1 cellular context compared by ENCODE assay signal in the genomic region with DNA sequence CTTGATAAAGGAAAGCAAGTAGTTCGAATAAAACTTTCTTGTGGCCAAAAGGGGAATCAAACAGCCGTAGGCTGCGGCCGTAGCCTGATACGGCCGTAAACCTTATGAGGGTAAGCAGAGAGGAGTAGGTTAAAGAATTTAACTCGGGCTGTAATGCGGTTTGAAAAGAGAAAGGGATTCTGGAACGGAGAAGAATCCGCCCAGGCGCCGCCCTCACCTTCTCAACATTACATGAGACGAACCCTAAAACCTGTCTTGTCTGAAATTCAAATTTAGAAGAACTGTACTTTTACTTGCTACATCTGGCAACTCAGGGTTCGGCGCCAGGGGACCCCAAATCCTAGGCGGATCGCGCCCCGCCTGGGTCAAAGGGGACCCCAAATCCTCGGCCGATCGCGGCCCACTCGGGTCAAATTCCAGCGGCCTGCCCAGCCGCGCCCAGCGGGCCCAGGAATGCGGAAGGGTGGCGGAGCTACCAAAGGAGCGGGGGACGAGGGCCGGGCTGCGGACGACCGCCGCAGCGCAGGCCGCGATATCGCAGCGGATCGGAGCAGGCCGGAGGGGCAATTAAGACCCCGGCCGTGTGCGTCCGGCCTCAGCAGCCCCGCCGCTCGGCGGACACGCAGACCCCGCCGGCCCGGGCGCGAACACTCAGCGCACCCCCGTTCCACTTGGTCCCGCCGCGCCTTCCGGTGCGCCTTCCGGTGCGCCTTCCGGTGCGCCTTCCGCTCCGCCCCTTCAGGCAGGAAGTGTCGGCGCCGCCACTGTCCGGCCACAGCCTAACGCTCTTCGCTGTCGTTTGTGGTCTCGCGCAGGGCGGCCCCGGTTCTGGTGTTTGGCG.
TF ChIP-seq lines count a peak whose summit lies in the region.

Gene MYL12B, plus strand, starts transcription at position 741 of the 841 bp plus-strand sequence. CDS start 10,766 bp downstream, outside the sequence.

TF ChIP-seq in GM23338, 12 proteins besides CTCF, POLR2A, EP300 and RAD21:
- TF ChIP-seq REST (IDR thresholded peaks at IDR 0.05; ENCODE audit: unreplicated experiment), result no peak
- TF ChIP-seq ZNF331 (CRISPR knock-in tag; IDR thresholded peaks at IDR 0.05; ENCODE audit: low read depth), result no peak
- TF ChIP-seq NANOG (IDR thresholded peaks at IDR 0.05; ENCODE audit: borderline replicate concordance), result no peak
- TF ChIP-seq JUNB (IDR thresholded peaks at IDR 0.05; ENCODE audit: unreplicated experiment), result no peak
- peak; percentile 72 for TF ChIP-seq POLR2AphosphoS5 (IDR thresholded peaks at IDR 0.05; ENCODE audit: low read depth)
- peak; percentile 68; the same call in 1 of the 2 replicates for TF ChIP-seq ETS1 (IDR thresholded peaks at IDR 0.05)
